1 cellular context compared by ENCODE assay signal in the genomic region with DNA sequence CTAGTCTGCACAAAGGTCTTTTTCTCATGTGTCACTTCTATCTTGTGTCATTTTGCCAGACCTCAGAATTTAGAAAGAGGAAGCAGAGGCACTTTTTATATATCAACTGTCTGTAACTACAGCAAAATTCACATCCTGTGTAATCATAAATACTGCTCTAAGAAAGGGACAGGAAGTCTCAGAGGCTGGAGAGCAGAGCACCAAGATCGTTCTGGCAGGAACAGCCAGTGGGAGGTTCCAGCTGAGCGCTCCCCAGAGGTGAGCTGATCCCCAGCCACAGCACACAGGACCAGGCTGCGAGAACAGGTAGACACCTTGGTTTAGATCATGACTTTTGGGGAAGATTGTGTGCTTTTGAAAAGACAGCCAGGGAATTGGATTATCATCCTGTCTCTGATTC.
TF ChIP-seq lines count a peak whose summit lies in the region.

A gene with protein sequence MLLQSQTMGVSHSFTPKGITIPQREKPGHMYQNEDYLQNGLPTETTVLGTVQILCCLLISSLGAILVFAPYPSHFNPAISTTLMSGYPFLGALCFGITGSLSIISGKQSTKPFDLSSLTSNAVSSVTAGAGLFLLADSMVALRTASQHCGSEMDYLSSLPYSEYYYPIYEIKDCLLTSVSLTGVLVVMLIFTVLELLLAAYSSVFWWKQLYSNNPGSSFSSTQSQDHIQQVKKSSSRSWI (plus strand): TSS at position 174 of the 400 bp plus-strand sequence. CDS start 4,610 bp downstream, outside the sequence.

TF ChIP-seq in H1, 55 proteins besides CTCF, POLR2A, EP300 and RAD21 (continued from another document):
- TF ChIP-seq NANOG (IDR thresholded peaks at IDR 0.05; ENCODE audit: insufficient read depth, low read depth, low read length, poor library complexity, severe bottlenecking), result no peak
